In genomic region chr2:158676295-158676694, GRCh38 we compare ENCODE assay signal across 19 cellular contexts.
"Had no signal": no experiment of that assay in that cellular context is flagged by ENCODE, and none has a peak within 500 bp of the region (broad histone marks: within the 10 kb centered on the region; RNA-seq: fewer than 3 reads in every experiment).

No MANE protein-coding gene starts in this region.

- H3K4me1 ChIP-seq: adrenal gland, ascending aorta, left lung, right lobe of liver, suprapubic skin, uterus had no signal

- ATAC-seq: activated CD4-positive, CD25-positive, alpha-beta regulatory T cell treated with anti-CD3 and anti-CD28 coated beads, Interleukin-2, amount 50 U/mL, for 24 hours; activated CD8-positive, alpha-beta memory T cell treated with anti-CD3 and anti-CD28 coated beads, Interleukin-2, amount 10 ng/mL, durations not matched to agents 7 days and 5 days; left lung; naive thymus-derived CD8-positive, alpha-beta T cell; right lobe of liver; stimulated activated naive CD8-positive, alpha-beta T cell treated with anti-CD3 and anti-CD28 coated beads, Interleukin-15, amount 100 ng/mL, for 72 hours had no signal

- H3K9me3 ChIP-seq: adrenal gland, ascending aorta, left lung, ovary, right lobe of liver, suprapubic skin, uterus had no signal

- H3K27ac ChIP-seq: adrenal gland, ascending aorta, left lung, ovary, right lobe of liver, skin epidermis, suprapubic skin, uterus had no signal

- H3K4me3 ChIP-seq: adrenal gland, ascending aorta, left lung, ovary, right lobe of liver, skin epidermis, suprapubic skin, uterus had no signal

- H3K27me3 ChIP-seq: adrenal gland, ascending aorta, left lung, ovary, right lobe of liver, suprapubic skin, uterus had no signal

- DNase-seq: activated CD4-positive, alpha-beta memory T cell treated with anti-CD3 and anti-CD28 coated beads, Interleukin-2, amount 10 ng/mL, durations not matched to agents 7 days and 5 days; activated CD4-positive, alpha-beta T cell treated with anti-CD3 and anti-CD28 coated beads, Interleukin-2, amount 10 ng/mL, durations not matched to agents 24 days and 14 days; activated CD8-positive, alpha-beta memory T cell treated with anti-CD3 and anti-CD28 coated beads, Interleukin-2, amount 10 ng/mL, durations not matched to agents 7 days and 5 days; activated T-cell treated with anti-CD3 and anti-CD28 coated beads for 4 hours; adrenal gland; immature natural killer cell; left lung; mammary epithelial cell; naive thymus-derived CD8-positive, alpha-beta T cell; ovary; right lobe of liver; stimulated activated CD4-positive, alpha-beta T cell treated with anti-CD3 and anti-CD28 coated beads, Interleukin-1b, Interleukin-23, amount 100 ng/mL, for 48 hours; stimulated activated naive CD8-positive, alpha-beta T cell treated with anti-CD3 and anti-CD28 coated beads, Interleukin-15, amount 100 ng/mL, for 72 hours; trophoblast cell; uterus had no signal
